ENCODE assay signal across 28 cellular contexts in the genomic region with DNA sequence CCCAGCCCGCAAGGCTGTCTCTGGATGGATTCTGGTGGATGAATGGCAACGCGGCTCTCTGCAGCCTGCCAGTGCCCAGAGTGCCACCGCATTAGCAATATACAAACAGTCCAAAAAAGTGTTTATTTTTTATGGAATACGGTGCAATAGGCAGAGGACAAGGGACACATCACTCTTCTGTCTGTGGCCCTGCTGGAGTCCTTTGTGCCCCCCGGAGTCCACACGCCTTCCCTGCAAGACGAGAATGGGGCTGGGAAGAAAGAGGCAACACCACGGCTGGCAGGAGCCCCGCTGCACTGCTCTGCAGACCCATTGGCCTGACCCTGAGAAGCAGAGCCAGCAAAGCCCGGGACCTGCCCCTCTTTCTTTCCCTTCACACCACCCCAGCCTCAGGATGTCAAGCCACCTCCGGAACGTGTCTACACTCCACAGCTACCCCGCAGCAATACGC.
"Had no signal": no experiment of that assay in that cellular context is flagged by ENCODE, and none has a peak within 500 bp of the region (broad histone marks: within the 10 kb centered on the region; RNA-seq: fewer than 3 reads in every experiment).

No MANE protein-coding gene starts in this region.

- H3K27ac ChIP-seq: hepatocyte, left lung, ovary, psoas muscle, testis, vagina had no signal

- H3K36me3 Mint-ChIP-seq: activated naive CD4-positive, alpha-beta T cell treated with anti-CD3 and anti-CD28 coated beads, Interleukin-2, amount 50 U/mL, for 72 hours; brain; immature natural killer cell; mesothelial cell of epicardium; natural killer cell; stimulated activated effector memory CD8-positive, alpha-beta T cell treated with anti-CD3 and anti-CD28 coated beads, Interleukin-12 subunit alpha, Interleukin-12 subunit beta, amount 100 ng/mL, for 72 hours had no signal

- H3K27ac Mint-ChIP-seq: activated CD4-positive, alpha-beta memory T cell treated with anti-CD3 and anti-CD28 coated beads, Interleukin-2, amount 10 ng/mL, durations not matched to agents 7 days and 5 days; activated naive CD4-positive, alpha-beta T cell treated with anti-CD3 and anti-CD28 coated beads, Interleukin-2, amount 50 U/mL, for 72 hours; activated T-helper 1 cell treated with anti-CD3 and anti-CD28 coated beads, Interleukin-12 subunit alpha, Interleukin-12 subunit beta, Interleukin-2, Interleukin-4 antibody, amounts not matched to agents 30 ng/mL and 10 ng/mL and 1 ng/mL, durations not matched to agents 14 hours and 24 hours and 36 hours; brain; effector memory CD8-positive, alpha-beta T cell; immature natural killer cell; mesothelial cell of epicardium; natural killer cell; stimulated activated effector memory CD8-positive, alpha-beta T cell treated with anti-CD3 and anti-CD28 coated beads, Interleukin-12 subunit alpha, Interleukin-12 subunit beta, amount 100 ng/mL, for 72 hours; type B pancreatic cell had no signal

- H3K4me3 Mint-ChIP-seq: activated CD4-positive, alpha-beta memory T cell treated with anti-CD3 and anti-CD28 coated beads, Interleukin-2, amount 10 ng/mL, durations not matched to agents 7 days and 5 days; activated T-helper 1 cell treated with anti-CD3 and anti-CD28 coated beads, Interleukin-12 subunit alpha, Interleukin-12 subunit beta, Interleukin-2, Interleukin-4 antibody, amounts not matched to agents 30 ng/mL and 10 ng/mL and 1 ng/mL, durations not matched to agents 14 hours and 24 hours and 36 hours; brain; effector memory CD8-positive, alpha-beta T cell; immature natural killer cell; mesothelial cell of epicardium; natural killer cell; stimulated activated effector memory CD8-positive, alpha-beta T cell treated with anti-CD3 and anti-CD28 coated beads, Interleukin-12 subunit alpha, Interleukin-12 subunit beta, amount 100 ng/mL, for 72 hours; stimulated activated naive CD8-positive, alpha-beta T cell treated with anti-CD3 and anti-CD28 coated beads, Interleukin-15, amount 100 ng/mL, for 72 hours; type B pancreatic cell had no signal

- H3K4me3 ChIP-seq: dorsolateral prefrontal cortex, hepatocyte, left lung, ovary, psoas muscle, testis, vagina had no signal

- DNase-seq: activated CD4-positive, alpha-beta memory T cell treated with anti-CD3 and anti-CD28 coated beads, Interleukin-2, amount 10 ng/mL, durations not matched to agents 7 days and 5 days; activated CD4-positive, alpha-beta T cell treated with anti-CD3 and anti-CD28 coated beads for 48 hours; aorta; central memory CD4-positive, alpha-beta T cell; effector memory CD8-positive, alpha-beta T cell; foreskin melanocyte; glutamatergic neuron; immature natural killer cell; kidney glomerular epithelial cell; left lung; natural killer cell; ovary; psoas muscle; stimulated activated CD4-positive, alpha-beta T cell treated with anti-CD3 and anti-CD28 coated beads, Interleukin-2, amount 100 ng/mL, for 24 hours; stimulated activated naive CD8-positive, alpha-beta T cell treated with anti-CD3 and anti-CD28 coated beads, Interleukin-15, amount 100 ng/mL, for 72 hours; T-helper 9 cell; testis had no signal

- H3K36me3 ChIP-seq: left lung, ovary, vagina had no signal

- H3K4me1 Mint-ChIP-seq: activated CD4-positive, alpha-beta memory T cell treated with anti-CD3 and anti-CD28 coated beads, Interleukin-2, amount 10 ng/mL, durations not matched to agents 7 days and 5 days; immature natural killer cell; mesothelial cell of epicardium; natural killer cell; stimulated activated effector memory CD8-positive, alpha-beta T cell treated with anti-CD3 and anti-CD28 coated beads, Interleukin-12 subunit alpha, Interleukin-12 subunit beta, amount 100 ng/mL, for 72 hours; stimulated activated naive CD8-positive, alpha-beta T cell treated with anti-CD3 and anti-CD28 coated beads, Interleukin-15, amount 100 ng/mL, for 72 hours had no signal

- H3K9me3 Mint-ChIP-seq: activated CD4-positive, alpha-beta memory T cell treated with anti-CD3 and anti-CD28 coated beads, Interleukin-2, amount 10 ng/mL, durations not matched to agents 7 days and 5 days; activated naive CD4-positive, alpha-beta T cell treated with anti-CD3 and anti-CD28 coated beads, Interleukin-2, amount 50 U/mL, for 72 hours; activated T-helper 1 cell treated with anti-CD3 and anti-CD28 coated beads, Interleukin-12 subunit alpha, Interleukin-12 subunit beta, Interleukin-2, Interleukin-4 antibody, amounts not matched to agents 30 ng/mL and 10 ng/mL and 1 ng/mL, durations not matched to agents 14 hours and 24 hours and 36 hours; brain; effector memory CD8-positive, alpha-beta T cell; mesothelial cell of epicardium; natural killer cell; stimulated activated effector memory CD8-positive, alpha-beta T cell treated with anti-CD3 and anti-CD28 coated beads, Interleukin-12 subunit alpha, Interleukin-12 subunit beta, amount 100 ng/mL, for 72 hours; stimulated activated naive CD8-positive, alpha-beta T cell treated with anti-CD3 and anti-CD28 coated beads, Interleukin-15, amount 100 ng/mL, for 72 hours; type B pancreatic cell had no signal

- H3K9me3 ChIP-seq: left lung, ovary, psoas muscle, testis, vagina had no signal

- H3K27me3 Mint-ChIP-seq: activated CD4-positive, alpha-beta memory T cell treated with anti-CD3 and anti-CD28 coated beads, Interleukin-2, amount 10 ng/mL, durations not matched to agents 7 days and 5 days; stimulated activated naive CD8-positive, alpha-beta T cell treated with anti-CD3 and anti-CD28 coated beads, Interleukin-15, amount 100 ng/mL, for 72 hours had no signal

- H3K4me1 ChIP-seq: left lung, psoas muscle, testis had no signal

- ATAC-seq: activated naive CD4-positive, alpha-beta T cell treated with anti-CD3 and anti-CD28 coated beads, Interleukin-2, amount 50 U/mL, for 72 hours; effector memory CD8-positive, alpha-beta T cell; esophagus mucosa; left lung; psoas muscle; right cardiac atrium; stimulated activated effector memory CD8-positive, alpha-beta T cell treated with anti-CD3 and anti-CD28 coated beads, Interleukin-12 subunit alpha, Interleukin-12 subunit beta, amount 100 ng/mL, for 72 hours; stimulated activated naive CD8-positive, alpha-beta T cell treated with anti-CD3 and anti-CD28 coated beads, Interleukin-15, amount 100 ng/mL, for 72 hours had no signal

- H3K27me3 ChIP-seq: dorsolateral prefrontal cortex, hepatocyte, ovary, testis, vagina had no signal
